16 cellular contexts compared by ENCODE assay signal in the genomic region with DNA sequence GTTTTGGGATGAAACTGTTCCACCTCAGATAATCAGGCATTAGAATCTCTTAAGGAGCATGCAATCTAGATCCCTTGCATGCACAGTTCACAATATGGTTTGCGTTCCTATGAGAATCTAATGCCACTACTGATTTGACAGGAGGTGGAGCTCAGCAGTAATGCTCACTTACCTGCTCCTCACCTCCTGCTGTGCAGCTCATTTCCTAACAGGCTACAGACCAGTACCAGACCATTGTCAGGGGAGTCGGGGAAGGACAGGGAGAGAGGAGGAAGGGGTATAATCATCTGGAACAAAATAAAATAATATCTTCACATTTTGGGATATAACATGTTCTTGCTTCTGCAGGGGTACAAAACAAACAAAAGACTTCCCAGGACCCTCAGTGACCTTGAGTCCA.
A peak's percentile ranks its signal among the peaks of the same experiment; 100 is the strongest.
DNase-seq lines count a peak whose midpoint lies in the region; ATAC-seq and TF ChIP-seq lines count a peak whose summit lies in the region.
"Had no signal": no experiment of that assay in that cellular context is flagged by ENCODE, and none has a peak within 500 bp of the region (broad histone marks: within the 10 kb centered on the region; RNA-seq: fewer than 3 reads in every experiment).

No MANE protein-coding gene starts in this region.

- DNase-seq in NCI-H748 (lab: John Stamatoyannopoulos, UW; ENCODE audit: unreplicated experiment), result peak; percentile 0
- DNase-seq in NCI-H748 treated with DMSO at 0.1 percent for 48 hours (lab: John Stamatoyannopoulos, UW), result no peak
- DNase-seq in WTC11 (ENCODE audit: low spot score), result peak; percentile 18
- DNase-seq in iPS DF 4.7 (ENCODE audit: extremely low read depth, low spot score), result peak; percentile 11
- no peak for DNase-seq in NCI-H510A (lab: John Stamatoyannopoulos, UW)
- DNase-seq: ACHN; Calu3; CD4-positive, CD25-positive, alpha-beta regulatory T cell; DMS 273 treated with DMSO at 0.1 percent for 48 hours; GOT3; HCEC 1CT; HFFc6; IMR-90; KBM-7 had no signal

- H3K9me3 Mint-ChIP-seq in WTC11, result no peaks in the 10 kb centered on the region

- no peaks in the 10 kb centered on the region for H3K27me3 Mint-ChIP-seq in WTC11 (ENCODE audit: low read depth)
- H3K27me3 Mint-ChIP-seq: CD4-positive, CD25-positive, alpha-beta regulatory T cell had no signal

- H3K27ac Mint-ChIP-seq in WTC11, result no peak overlapping the region
- H3K27ac Mint-ChIP-seq: CD4-positive, CD25-positive, alpha-beta regulatory T cell; HFFc6 had no signal

- H3K4me3 Mint-ChIP-seq in WTC11, result no peak overlapping the region
- H3K4me3 Mint-ChIP-seq: CD4-positive, CD25-positive, alpha-beta regulatory T cell; HFFc6 had no signal

- CTCF ChIA-PET in WTC11 (lab: Charles Lee), result interaction anchor here (0.7 to 1.1 kb wide), 3 partner anchors 9 to 716 kb away, joined by 3 to 4 read pairs (median 3); no protein-coding TSS in a partner anchor

- H3K4me1 Mint-ChIP-seq in WTC11, result peaks cover 8% of the 10 kb centered on the region
- H3K4me1 Mint-ChIP-seq: CD4-positive, CD25-positive, alpha-beta regulatory T cell had no signal

- ATAC-seq in WTC11 (peak; percentile 89), HG02840 (IDR thresholded peaks at IDR 0.05; ENCODE audit: low FRiP score, unreplicated experiment) (no peak)
- ATAC-seq in activated CD4-positive, CD25-positive, alpha-beta regulatory T cell treated with anti-CD3 and anti-CD28 coated beads, Interleukin-2, amount 50 U/mL, for 24 hours, result no peak

- no peaks in the 10 kb centered on the region for H3K36me3 Mint-ChIP-seq in WTC11
- H3K36me3 Mint-ChIP-seq: CD4-positive, CD25-positive, alpha-beta regulatory T cell had no signal

- no peak for TF ChIP-seq CTCF in WTC11 (IDR thresholded peaks at IDR 0.05)

- POLR2A ChIA-PET in WTC11 (lab: Charles Lee), result no interaction called here

TF ChIP-seq in WTC11, 78 proteins besides CTCF, POLR2A, EP300 and RAD21:
- TF ChIP-seq, protein P1, sequence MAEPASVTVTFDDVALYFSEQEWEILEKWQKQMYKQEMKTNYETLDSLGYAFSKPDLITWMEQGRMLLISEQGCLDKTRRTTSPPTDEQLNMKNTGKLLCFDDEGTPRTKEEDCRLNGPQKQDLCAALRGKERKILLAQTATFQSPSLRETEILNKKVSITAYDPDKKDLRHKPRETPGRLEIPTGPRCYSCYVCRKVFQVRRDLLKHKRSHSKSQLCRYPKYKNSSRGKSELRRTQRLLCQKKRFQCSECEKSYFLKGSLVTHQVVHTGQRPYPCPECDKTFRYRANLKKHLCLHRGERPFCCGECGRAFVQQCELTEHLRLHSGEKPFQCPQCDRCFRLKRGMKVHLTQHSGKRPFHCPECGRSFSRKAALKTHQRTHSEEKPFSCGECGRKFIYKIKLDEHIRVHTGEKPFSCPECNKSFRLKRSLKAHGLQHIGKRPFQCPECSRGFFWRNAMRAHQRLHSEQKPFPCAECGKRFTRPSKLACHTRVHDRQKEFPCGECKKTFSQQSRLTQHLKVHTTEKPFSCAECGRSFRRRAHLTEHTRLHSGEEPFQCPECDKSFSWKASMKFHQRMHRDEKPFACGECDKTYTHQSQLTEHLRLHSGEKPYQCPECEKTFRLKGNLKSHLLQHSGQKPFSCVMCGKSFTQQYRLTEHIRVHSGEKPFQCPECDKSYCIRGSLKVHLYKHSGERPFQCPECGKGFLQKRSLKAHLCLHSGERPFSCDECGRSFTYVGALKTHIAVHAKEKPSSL (CRISPR knock-in tag; conservative IDR thresholded peaks at IDR 0.05), result no peak
- TF ChIP-seq, protein P2, sequence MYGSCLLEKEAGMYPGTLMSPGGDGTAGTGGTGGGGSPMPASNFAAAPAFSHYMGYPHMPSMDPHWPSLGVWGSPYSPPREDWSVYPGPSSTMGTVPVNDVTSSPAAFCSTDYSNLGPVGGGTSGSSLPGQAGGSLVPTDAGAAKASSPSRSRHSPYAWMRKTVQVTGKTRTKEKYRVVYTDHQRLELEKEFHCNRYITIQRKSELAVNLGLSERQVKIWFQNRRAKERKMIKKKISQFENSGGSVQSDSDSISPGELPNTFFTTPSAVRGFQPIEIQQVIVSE (CRISPR knock-in tag; IDR thresholded peaks at IDR 0.05; ENCODE audit: borderline replicate concordance), result no peak
- TF ChIP-seq MYBL2 (CRISPR knock-in tag; IDR thresholded peaks at IDR 0.05) (no peak), ATF1 (CRISPR knock-in tag; IDR thresholded peaks at IDR 0.05) (no peak), HMGA2 (CRISPR knock-in tag; IDR thresholded peaks at IDR 0.05) (no peak), IRF2 (CRISPR knock-in tag; IDR thresholded peaks at IDR 0.05; ENCODE audit: borderline replicate concordance, low read depth) (no peak), ETV6 (CRISPR knock-in tag; IDR thresholded peaks at IDR 0.05) (no peak), NR3C1 (CRISPR knock-in tag; conservative IDR thresholded peaks at IDR 0.05; ENCODE audit: low read depth) (no peak), ZNF317 (CRISPR knock-in tag; IDR thresholded peaks at IDR 0.05; ENCODE audit: borderline replicate concordance, low read depth) (no peak)
- TF ChIP-seq, protein P3, sequence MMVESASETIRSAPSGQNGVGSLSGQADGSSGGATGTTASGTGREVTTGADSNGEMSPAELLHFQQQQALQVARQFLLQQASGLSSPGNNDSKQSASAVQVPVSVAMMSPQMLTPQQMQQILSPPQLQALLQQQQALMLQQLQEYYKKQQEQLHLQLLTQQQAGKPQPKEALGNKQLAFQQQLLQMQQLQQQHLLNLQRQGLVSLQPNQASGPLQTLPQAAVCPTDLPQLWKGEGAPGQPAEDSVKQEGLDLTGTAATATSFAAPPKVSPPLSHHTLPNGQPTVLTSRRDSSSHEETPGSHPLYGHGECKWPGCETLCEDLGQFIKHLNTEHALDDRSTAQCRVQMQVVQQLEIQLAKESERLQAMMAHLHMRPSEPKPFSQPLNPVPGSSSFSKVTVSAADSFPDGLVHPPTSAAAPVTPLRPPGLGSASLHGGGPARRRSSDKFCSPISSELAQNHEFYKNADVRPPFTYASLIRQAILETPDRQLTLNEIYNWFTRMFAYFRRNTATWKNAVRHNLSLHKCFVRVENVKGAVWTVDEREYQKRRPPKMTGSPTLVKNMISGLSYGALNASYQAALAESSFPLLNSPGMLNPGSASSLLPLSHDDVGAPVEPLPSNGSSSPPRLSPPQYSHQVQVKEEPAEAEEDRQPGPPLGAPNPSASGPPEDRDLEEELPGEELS (CRISPR knock-in tag; IDR thresholded peaks at IDR 0.05), result no peak
- TF ChIP-seq, protein P4, sequence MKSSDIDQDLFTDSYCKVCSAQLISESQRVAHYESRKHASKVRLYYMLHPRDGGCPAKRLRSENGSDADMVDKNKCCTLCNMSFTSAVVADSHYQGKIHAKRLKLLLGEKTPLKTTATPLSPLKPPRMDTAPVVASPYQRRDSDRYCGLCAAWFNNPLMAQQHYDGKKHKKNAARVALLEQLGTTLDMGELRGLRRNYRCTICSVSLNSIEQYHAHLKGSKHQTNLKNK (CRISPR knock-in tag; IDR thresholded peaks at IDR 0.05), result no peak
- TF ChIP-seq, protein P5, sequence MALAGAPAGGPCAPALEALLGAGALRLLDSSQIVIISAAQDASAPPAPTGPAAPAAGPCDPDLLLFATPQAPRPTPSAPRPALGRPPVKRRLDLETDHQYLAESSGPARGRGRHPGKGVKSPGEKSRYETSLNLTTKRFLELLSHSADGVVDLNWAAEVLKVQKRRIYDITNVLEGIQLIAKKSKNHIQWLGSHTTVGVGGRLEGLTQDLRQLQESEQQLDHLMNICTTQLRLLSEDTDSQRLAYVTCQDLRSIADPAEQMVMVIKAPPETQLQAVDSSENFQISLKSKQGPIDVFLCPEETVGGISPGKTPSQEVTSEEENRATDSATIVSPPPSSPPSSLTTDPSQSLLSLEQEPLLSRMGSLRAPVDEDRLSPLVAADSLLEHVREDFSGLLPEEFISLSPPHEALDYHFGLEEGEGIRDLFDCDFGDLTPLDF (CRISPR knock-in tag; IDR thresholded peaks at IDR 0.05), result no peak

Comparison
In these comparisons a context has a peak if more than half of its experiments do, and no peak if none do; other contexts are left out.
1. DNase-seq: peak in NCI-H748 (single experiment), WTC11 (single experiment) and iPS DF 4.7 (single experiment); none in NCI-H748 treated with DMSO at 0.1 percent for 48 hours (single experiment) and NCI-H510A (single experiment).